ENCODE assay signal across 26 cellular contexts in genomic region chr5:51651476-51651875, GRCh38.
A peak's percentile ranks its signal among the peaks of the same experiment; 100 is the strongest.
DNase-seq lines count a peak whose midpoint lies in the region; ATAC-seq, FAIRE-seq and TF ChIP-seq lines count a peak whose summit lies in the region.
"Had no signal": no experiment of that assay in that cellular context is flagged by ENCODE, and none has a peak within 500 bp of the region (broad histone marks: within the 10 kb centered on the region; RNA-seq: fewer than 3 reads in every experiment).

No MANE protein-coding gene starts in this region.

- WGBS in mesodermal cell (ENCODE audit: insufficient coverage in 2 of 2), 2 experiments = 75 to 100% methylated on average over 1 of the region's 2 CpGs

- dilution Hi-C loops in endothelial cell of umbilical vein (cut with MboI; ENCODE audit: extremely low pct_ligation_motif_present, low sequenced_read_pairs) = no loop called here

- no peaks in the 10 kb centered on the region for H3K9me1 ChIP-seq in endothelial cell of umbilical vein (replicated peaks; ENCODE audit: control insufficient read depth, extremely low read depth, insufficient read depth, low read length)

- H3K79me2 ChIP-seq in GM23338 (replicated peaks; ENCODE audit: insufficient read depth) (no peaks in the 10 kb centered on the region), PC-9 (ENCODE audit: low read depth) (no peaks in the 10 kb centered on the region), endothelial cell of umbilical vein (ENCODE audit: control insufficient read depth, insufficient read depth, low read length) (no peaks in the 10 kb centered on the region)

- POLR2A ChIA-PET in PC-9 (lab: Charles Lee; ENCODE audit: unreplicated experiment) (no interaction called here), endothelial cell of umbilical vein (lab: Charles Lee) (interaction anchor here (0.7 kb wide), 1 partner anchor 268 kb away, joined by 3 read pairs; the partner anchor contains the start of gene ISL1)

- H3K36me3 ChIP-seq in GM23338 (ENCODE audit: insufficient read depth) (no peaks in the 10 kb centered on the region), PC-9 (ENCODE audit: low read depth) (no peaks in the 10 kb centered on the region), endothelial cell of umbilical vein (ENCODE audit: control insufficient read depth in 2 of 2, extremely low read depth in 1 of 2, insufficient read depth in 2 of 2, low read length in 2 of 2) (no peaks in the 10 kb centered on the region), mesodermal cell (ENCODE audit: control insufficient read depth, insufficient read depth, low read length) (no peaks in the 10 kb centered on the region)
- H3K36me3 ChIP-seq: ascending aorta, BLaER1, pancreas had no signal

- CTCF ChIA-PET in PC-9 (lab: Charles Lee) (no interaction called here), endothelial cell of umbilical vein (lab: Charles Lee) (interaction anchor here (0.7 to 1.0 kb wide), 3 partner anchors 9 to 266 kb away, joined by 3 to 4 read pairs (median 3); no protein-coding TSS in a partner anchor)

- no peaks in the 10 kb centered on the region for H3K9me3 Mint-ChIP-seq in GM23338
- H3K9me3 Mint-ChIP-seq: activated naive CD4-positive, alpha-beta T cell treated with anti-CD3 and anti-CD28 coated beads, Interleukin-2, amount 50 U/mL, for 24 hours; endodermal cell had no signal

- no peak overlapping the region for H3K4me2 ChIP-seq in GM23338
- H3K4me2 ChIP-seq in PC-9 = no peak overlapping the region
- H3K4me2 ChIP-seq in endothelial cell of umbilical vein (ENCODE audit: insufficient read depth, low read length) = peak overlapping the region; percentile 80
- H3K4me2 ChIP-seq: BLaER1, KMS-11 had no signal

- H3K36me3 Mint-ChIP-seq in GM23338 (ENCODE audit: low read depth) (no peaks in the 10 kb centered on the region), T-helper 17 cell (ENCODE audit: low read depth) (no peaks in the 10 kb centered on the region)
- H3K36me3 Mint-ChIP-seq: activated naive CD4-positive, alpha-beta T cell treated with anti-CD3 and anti-CD28 coated beads, Interleukin-2, amount 50 U/mL, for 24 hours; memory B cell; naive thymus-derived CD8-positive, alpha-beta T cell; T-cell had no signal

- no TSS peak for BruUV-seq in PC-9 (replicated peaks; lab: Mats Ljungman, UMichigan)
- TSS peak; percentile 70 for BruUV-seq in endothelial cell of umbilical vein (replicated peaks; lab: Mats Ljungman, UMichigan)

- H3K9ac ChIP-seq in endothelial cell of umbilical vein (replicated peaks; ENCODE audit: extremely low read depth, insufficient read depth, low read length) = peak overlapping the region; percentile 38
- H3K9ac ChIP-seq: BLaER1, KMS-11 had no signal

- H3K9me3 ChIP-seq in PC-9 (ENCODE audit: insufficient read depth, low read depth) (no peaks in the 10 kb centered on the region), endothelial cell of umbilical vein (replicated peaks; ENCODE audit: control insufficient read depth, insufficient read depth, low read length) (no peaks in the 10 kb centered on the region), mesodermal cell (ENCODE audit: control insufficient read depth, low read length) (no peaks in the 10 kb centered on the region), T-helper 17 cell (ENCODE audit: control insufficient read depth, low read length, poor library complexity, severe bottlenecking) (no peaks in the 10 kb centered on the region)
- H3K9me3 ChIP-seq: ascending aorta, BLaER1, pancreas had no signal

- peak; percentile 76 for FAIRE-seq in endothelial cell of umbilical vein (lab: Jason Lieb, UNC)
- FAIRE-seq: colon, islet of Langerhans, pancreas had no signal

- H3K27ac ChIP-seq in GM23338 (ENCODE audit: low read depth) = no peak overlapping the region
- H3K27ac ChIP-seq in PC-9 = no peak overlapping the region
- peak overlapping the region; percentile 51 for H3K27ac ChIP-seq in endothelial cell of umbilical vein (ENCODE audit: insufficient read depth, low read depth, low read length)
- H3K27ac ChIP-seq in mesodermal cell (ENCODE audit: low read depth, low read length, severe bottlenecking) = peak overlapping the region; percentile 58
- H3K27ac ChIP-seq: ascending aorta, BLaER1, KMS-11, pancreas had no signal

- TF ChIP-seq CTCF in GM23338 (conservative IDR thresholded peaks at IDR 0.05; ENCODE audit: low read depth in 2 of 2) (no peak), PC-9 (conservative IDR thresholded peaks at IDR 0.05) (no peak), endothelial cell of umbilical vein (IDR thresholded peaks at IDR 0.05; ENCODE audit: extremely low read depth in 1 of 2, insufficient read depth in 1 of 2, low read depth in 1 of 2, low read length in 2 of 2) (no peak)

- H3K9me2 ChIP-seq in GM23338 (ENCODE audit: insufficient read depth) = no peaks in the 10 kb centered on the region
- no peaks in the 10 kb centered on the region for H3K9me2 ChIP-seq in PC-9 (ENCODE audit: insufficient read depth)

- H3K4me3 ChIP-seq in GM23338 = no peak overlapping the region
- H3K4me3 ChIP-seq in PC-9 = no peak overlapping the region
- H3K4me3 ChIP-seq in endothelial cell of umbilical vein (replicated peaks in 1 of 3; ENCODE audit: insufficient read depth in 1 of 3, low read depth in 1 of 3, low read length in 3 of 3) = peak overlapping the region in 1 of 3 experiments; percentile 7
- H3K4me3 ChIP-seq in mesodermal cell (ENCODE audit: extremely low read depth, insufficient read depth, low read length, poor library complexity, severe bottlenecking) = no peak overlapping the region
- H3K4me3 ChIP-seq: ascending aorta, BLaER1, pancreas had no signal

- TF ChIP-seq POLR2A in endothelial cell of umbilical vein (IDR thresholded peaks at IDR 0.05; ENCODE audit: low read depth, low read length) = no peak

- H2AFZ ChIP-seq in GM23338 = peak overlapping the region; percentile 57; the same call in 1 of the 2 replicates
- peak overlapping the region; percentile 4; the same call in 1 of the 2 replicates for H2AFZ ChIP-seq in PC-9
- peak overlapping the region; percentile 53 for H2AFZ ChIP-seq in endothelial cell of umbilical vein (ENCODE audit: low read depth, low read length)

- H3K4me1 ChIP-seq in GM23338 (ENCODE audit: insufficient read depth) (no peaks in the 10 kb centered on the region), PC-9 (replicated peaks; ENCODE audit: insufficient read depth) (0 out of 2 replicates have a peak, but pooled peaks cover 11% of the 10 kb centered on the region), endothelial cell of umbilical vein (ENCODE audit: control insufficient read depth, extremely low read depth, insufficient read depth, low read length) (peaks cover 31% of the 10 kb centered on the region), mesodermal cell (ENCODE audit: control insufficient read depth, insufficient read depth, low read length, poor library complexity, severe bottlenecking) (peaks cover 11% of the 10 kb centered on the region)
- H3K4me1 ChIP-seq: ascending aorta, BLaER1, pancreas had no signal

- no peak for ATAC-seq in GM23338
- ATAC-seq in T-helper 17 cell = no peak
- ATAC-seq: naive thymus-derived CD8-positive, alpha-beta T cell; pancreas; Right ventricle myocardium inferior; sciatic nerve; T-cell had no signal

- no peaks in the 10 kb centered on the region for H3K27me3 Mint-ChIP-seq in GM23338 (ENCODE audit: insufficient read depth, low read depth, poor library complexity)
- H3K27me3 Mint-ChIP-seq in T-helper 17 cell = no peaks in the 10 kb centered on the region
- H3K27me3 Mint-ChIP-seq: activated naive CD4-positive, alpha-beta T cell treated with anti-CD3 and anti-CD28 coated beads, Interleukin-2, amount 50 U/mL, for 24 hours; memory B cell; naive thymus-derived CD8-positive, alpha-beta T cell; T-cell had no signal

- H3K4me3 Mint-ChIP-seq in GM23338 (no peak overlapping the region), T-helper 17 cell (no peak overlapping the region)
- H3K4me3 Mint-ChIP-seq: activated naive CD4-positive, alpha-beta T cell treated with anti-CD3 and anti-CD28 coated beads, Interleukin-2, amount 50 U/mL, for 24 hours; endodermal cell; memory B cell; naive thymus-derived CD8-positive, alpha-beta T cell; T-cell had no signal

- H4K20me1 ChIP-seq in GM23338 (replicated peaks; ENCODE audit: insufficient read depth) (no peaks in the 10 kb centered on the region), PC-9 (ENCODE audit: insufficient read depth) (no peaks in the 10 kb centered on the region), endothelial cell of umbilical vein (replicated peaks; ENCODE audit: control insufficient read depth, extremely low read depth, insufficient read depth, low read length) (no peaks in the 10 kb centered on the region)
- H4K20me1 ChIP-seq: BLaER1 had no signal

- DNase-seq in GM23338 (ENCODE audit: low spot score) (no peak), PC-9 (peak in 1 of 2 experiments; percentile 7), endothelial cell of umbilical vein (ENCODE audit: low read depth, low spot score) (peak; percentile 63), NCI-H345 (lab: John Stamatoyannopoulos, UW) (no peak), T-helper 17 cell (no peak), NCI-H510A (lab: John Stamatoyannopoulos, UW) (no peak), epidermal melanocyte (ENCODE audit: insufficient read length, low spot score) (no peak)
- DNase-seq: activated CD4-positive, alpha-beta T cell treated with anti-CD3 and anti-CD28 coated beads for 4 hours; Calu3; endodermal cell; hippocampal formation; naive thymus-derived CD8-positive, alpha-beta T cell; NCI-H1092 treated with DMSO at 0.1 percent for 48 hours; NCI-H2081; pancreas; T-cell had no signal

- H3F3A ChIP-seq in GM23338 (replicated peaks; ENCODE audit: low read depth) (no peaks in the 10 kb centered on the region), PC-9 (ENCODE audit: insufficient read depth, low read depth) (no peaks in the 10 kb centered on the region)

- H3K27ac Mint-ChIP-seq in GM23338 (no peak overlapping the region; the same call in 1 of the 2 replicates), T-helper 17 cell (no peak overlapping the region)
- H3K27ac Mint-ChIP-seq: activated naive CD4-positive, alpha-beta T cell treated with anti-CD3 and anti-CD28 coated beads, Interleukin-2, amount 50 U/mL, for 24 hours; endodermal cell; memory B cell; naive thymus-derived CD8-positive, alpha-beta T cell; T-cell had no signal

- intact Hi-C loops in PC-9 (cut with micrococcal nuclease; ENCODE audit: unreplicated experiment) = loop anchor here (10.0 kb wide), 1 partner anchor 173 kb away; no protein-coding TSS in a partner anchor
- intact Hi-C loops in endothelial cell of umbilical vein (cut with micrococcal nuclease) = loop anchor here (5.0 kb wide), 1 partner anchor 161 kb away; no protein-coding TSS in a partner anchor

- H3K27me3 ChIP-seq in GM23338 (ENCODE audit: insufficient read depth) = no peaks in the 10 kb centered on the region
- no peaks in the 10 kb centered on the region for H3K27me3 ChIP-seq in PC-9 (ENCODE audit: insufficient read depth, low read depth)
- no peaks in the 10 kb centered on the region for H3K27me3 ChIP-seq in endothelial cell of umbilical vein (ENCODE audit: control insufficient read depth in 2 of 2, insufficient read depth in 2 of 2, low read length in 2 of 2)
- H3K27me3 ChIP-seq: ascending aorta, BLaER1, pancreas had no signal

- peaks cover 9% of the 10 kb centered on the region; the same call in 2 of the 3 replicates for H3K4me1 Mint-ChIP-seq in GM23338
- no peaks in the 10 kb centered on the region for H3K4me1 Mint-ChIP-seq in T-helper 17 cell
- H3K4me1 Mint-ChIP-seq: activated naive CD4-positive, alpha-beta T cell treated with anti-CD3 and anti-CD28 coated beads, Interleukin-2, amount 50 U/mL, for 24 hours; memory B cell; naive thymus-derived CD8-positive, alpha-beta T cell; T-cell had no signal

Comparison
In these comparisons a context has a peak if more than half of its experiments do, and no peak if none do; other contexts are left out.
1. H2AFZ ChIP-seq: peak in every context shown above with its lines; median percentile 57 in GM23338; 53 in endothelial cell of umbilical vein; 4 in PC-9.
2. H3K27ac ChIP-seq: peak in endothelial cell of umbilical vein (single experiment) and mesodermal cell (single experiment); none in GM23338 (single experiment) and PC-9 (single experiment).